8 cellular contexts compared by ENCODE assay signal in genomic region chr19:49929611-49930482, GRCh38. TPM values are rescaled to one million over a fixed set of nuclear protein-coding genes. Genes with fewer than 3 reads are reported as not detected.
A peak's percentile ranks its signal among the peaks of the same experiment; 100 is the strongest.
DNase-seq lines count a peak whose midpoint lies in the region; ATAC-seq, FAIRE-seq and TF ChIP-seq lines count a peak whose summit lies in the region.

No MANE protein-coding gene starts in this region.

- H3K27me3 ChIP-seq in BLaER1 (no peaks in the 10 kb centered on the region), HepG2 (ENCODE audit: control insufficient read depth in 1 of 2, insufficient read depth in 2 of 2, low read length in 2 of 2) (no peaks in the 10 kb centered on the region; a peak in 1 of 5 replicates)

- peaks cover 44% of the 10 kb centered on the region for H3K36me3 Mint-ChIP-seq in activated CD4-positive, alpha-beta T cell treated with anti-CD3 and anti-CD28 coated beads, Interleukin-2, amount 10 ng/mL, durations not matched to agents 7 days and 5 days (ENCODE audit: low read depth)
- H3K36me3 Mint-ChIP-seq in dendritic cell treated with granulocyte-macrophage colony-stimulating factor and Interleukin-4, amounts not matched to agents 40 ng/mL and 50 ng/mL, for 4 days (ENCODE audit: low read depth), result peaks cover 93% of the 10 kb centered on the region

- peak; percentile 24; the same call in 1 of the 2 replicates for TF ChIP-seq RAD21 in HepG2 (CRISPR knock-in tag; IDR thresholded peaks at IDR 0.05)

- DNase-seq in NCI-H526 treated with DMSO at 0.1 percent for 48 hours (lab: John Stamatoyannopoulos, UW) (peak; percentile 94), HepG2 (ENCODE audit: low spot score) (peak; percentile 88)
- peak; percentile 96 for DNase-seq in activated CD4-positive, alpha-beta T cell treated with anti-CD3 and anti-CD28 coated beads, Interleukin-2, amount 10 ng/mL, durations not matched to agents 7 days and 5 days
- peak; percentile 90 to 93 for DNase-seq in stimulated activated CD4-positive, alpha-beta T cell treated with anti-CD3 and anti-CD28 coated beads, Interleukin-2, amount 100 ng/mL, for 48 hours

- H3K9me3 Mint-ChIP-seq in activated CD4-positive, alpha-beta T cell treated with anti-CD3 and anti-CD28 coated beads, Interleukin-2, amount 10 ng/mL, durations not matched to agents 7 days and 5 days, result no peaks in the 10 kb centered on the region
- no peaks in the 10 kb centered on the region for H3K9me3 Mint-ChIP-seq in dendritic cell treated with granulocyte-macrophage colony-stimulating factor and Interleukin-4, amounts not matched to agents 40 ng/mL and 50 ng/mL, for 4 days

- no peak for TF ChIP-seq EP300 in HepG2 (IDR thresholded peaks at IDR 0.05; ENCODE audit: low read depth in 2 of 2, low read length in 2 of 2)
- TF ChIP-seq EP300 in HepG2 (CRISPR knock-in tag; IDR thresholded peaks at IDR 0.05; ENCODE audit: borderline replicate concordance), result peak; percentile 11; the same call in 1 of the 2 replicates

- H3K4me1 ChIP-seq in BLaER1 (peaks cover 65% of the 10 kb centered on the region), HepG2 (ENCODE audit: insufficient read depth, low read length) (peaks cover 27% of the 10 kb centered on the region)

- H3K4me3 ChIP-seq in BLaER1, result peak overlapping the region; percentile 83
- H3K4me3 ChIP-seq in HepG2 (replicated peaks in 1 of 3; ENCODE audit: insufficient read depth in 1 of 3, low read depth in 2 of 3, low read length in 3 of 3), result peak overlapping the region; percentile 71 to 95 (median 89)

- peak; percentile 82 for FAIRE-seq in HepG2 (lab: Jason Lieb, UNC)

- no peaks in the 10 kb centered on the region for H3K9me3 ChIP-seq in BLaER1
- no peaks in the 10 kb centered on the region for H3K9me3 ChIP-seq in HepG2 (ENCODE audit: low read length)

- peak; percentile 62 for ATAC-seq in GM19328 (IDR thresholded peaks at IDR 0.05; ENCODE audit: unreplicated experiment)
- ATAC-seq in HG03469 (IDR thresholded peaks at IDR 0.05; ENCODE audit: unreplicated experiment), result peak; percentile 61
- ATAC-seq in HepG2, result peak; percentile 84

- H3K4me3 Mint-ChIP-seq in activated CD4-positive, alpha-beta T cell treated with anti-CD3 and anti-CD28 coated beads, Interleukin-2, amount 10 ng/mL, durations not matched to agents 7 days and 5 days, result peak overlapping the region; percentile 93
- H3K4me3 Mint-ChIP-seq in dendritic cell treated with granulocyte-macrophage colony-stimulating factor and Interleukin-4, amounts not matched to agents 40 ng/mL and 50 ng/mL, for 4 days, result peak overlapping the region; percentile 85

- intact Hi-C loops in dendritic cell treated with granulocyte-macrophage colony-stimulating factor and Interleukin-4, amounts not matched to agents 40 ng/mL and 50 ng/mL, for 4 days (cut with micrococcal nuclease), result loop anchor here (5.0 kb wide), 1 partner anchor 38 kb away; no protein-coding TSS in a partner anchor
- intact Hi-C loops in HepG2 (cut with micrococcal nuclease; ENCODE audit: unreplicated experiment), result no loop called here

- WGBS in HepG2 (ENCODE audit: low lambda C conversion rate), result 30% methylated on average over 18 of the region's 43 CpGs

- H3K27me3 Mint-ChIP-seq in activated CD4-positive, alpha-beta T cell treated with anti-CD3 and anti-CD28 coated beads, Interleukin-2, amount 10 ng/mL, durations not matched to agents 7 days and 5 days, result no peaks in the 10 kb centered on the region
- H3K27me3 Mint-ChIP-seq in dendritic cell treated with granulocyte-macrophage colony-stimulating factor and Interleukin-4, amounts not matched to agents 40 ng/mL and 50 ng/mL, for 4 days, result peaks cover 10% of the 10 kb centered on the region

- peaks cover 62% of the 10 kb centered on the region for H3K36me3 ChIP-seq in BLaER1
- H3K36me3 ChIP-seq in HepG2 (replicated peaks in 1 of 2; ENCODE audit: control insufficient read depth in 1 of 2, insufficient read depth in 2 of 2, low read length in 2 of 2), result peaks cover 9 to 19% of the 10 kb centered on the region in 2 experiments; a peak in 4 of 5 replicates

- peaks cover 34% of the 10 kb centered on the region for H3K79me2 ChIP-seq in HepG2 (ENCODE audit: insufficient read depth, low read length)

- no peak overlapping the region for H2AFZ ChIP-seq in HepG2 (ENCODE audit: low read length)

- in situ Hi-C loops in HepG2 (cut with HindIII; ENCODE audit: extremely low pct_ligation_motif_present, low pct_unique_long_range_greater_than_20kb), result no loop called here

- POLR2A ChIA-PET in activated CD4-positive, alpha-beta T cell treated with anti-CD3 and anti-CD28 coated beads, Interleukin-2, amount 10 ng/mL, durations not matched to agents 7 days and 5 days (lab: Charles Lee), result interaction anchor here (0.6 to 2.0 kb wide), 3 partner anchors 32 to 974 kb away, joined by 3 to 4 read pairs (median 3); partner anchors contain the start of gene PTOV1
- POLR2A ChIA-PET in HepG2 (lab: Yijun Ruan, JAX), result interaction anchor here (0.7 to 3.5 kb wide), 17 partner anchors 9 to 253 kb away, joined by 3 to 22 read pairs (median 5); partner anchors contain the start of genes AKT1S1, AP2A1, PRMT1 and PTOV1

- BruUV-seq in HepG2 (replicated peaks; lab: Mats Ljungman, UMichigan), result TSS peak; percentile 64

- no peak for TF ChIP-seq CTCF in HepG2 (CRISPR knock-in tag; IDR thresholded peaks at IDR 0.05)

- H4K20me1 ChIP-seq in BLaER1 (peaks cover 71% of the 10 kb centered on the region), HepG2 (ENCODE audit: insufficient read depth, low read length) (no peaks in the 10 kb centered on the region)

- H3K9ac ChIP-seq in BLaER1, result peak overlapping the region; percentile 98
- H3K9ac ChIP-seq in HepG2 (ENCODE audit: insufficient read depth, low read depth, low read length), result peak overlapping the region; percentile 95

- CTCF ChIA-PET in activated CD4-positive, alpha-beta T cell treated with anti-CD3 and anti-CD28 coated beads, Interleukin-2, amount 10 ng/mL, durations not matched to agents 7 days and 5 days (lab: Charles Lee), result interaction anchor here (1.0 to 2.6 kb wide), 5 partner anchors 8 to 58 kb away, joined by 3 to 8 read pairs (median 6); no protein-coding TSS in a partner anchor
- CTCF ChIA-PET in HepG2 (lab: Yijun Ruan, JAX; ENCODE audit: low intra/inter-chr PET ratio, low total read pairs), result no interaction called here

- H3K4me2 ChIP-seq in BLaER1 (peak overlapping the region; percentile 98), HepG2 (ENCODE audit: low read depth, low read length) (peak overlapping the region; percentile 94)

- TF ChIP-seq POLR2A in HepG2 (IDR thresholded peaks at IDR 0.05; ENCODE audit: insufficient read depth in 1 of 2, low read depth in 2 of 2, low read length in 2 of 2), result peak; percentile 96 to 99

- peak overlapping the region; percentile 99 for H3K27ac Mint-ChIP-seq in activated CD4-positive, alpha-beta T cell treated with anti-CD3 and anti-CD28 coated beads, Interleukin-2, amount 10 ng/mL, durations not matched to agents 7 days and 5 days
- peak overlapping the region; percentile 92 for H3K27ac Mint-ChIP-seq in dendritic cell treated with granulocyte-macrophage colony-stimulating factor and Interleukin-4, amounts not matched to agents 40 ng/mL and 50 ng/mL, for 4 days

- peaks cover 59% of the 10 kb centered on the region for H3K4me1 Mint-ChIP-seq in activated CD4-positive, alpha-beta T cell treated with anti-CD3 and anti-CD28 coated beads, Interleukin-2, amount 10 ng/mL, durations not matched to agents 7 days and 5 days
- H3K4me1 Mint-ChIP-seq in dendritic cell treated with granulocyte-macrophage colony-stimulating factor and Interleukin-4, amounts not matched to agents 40 ng/mL and 50 ng/mL, for 4 days (ENCODE audit: low read depth), result peaks cover 72% of the 10 kb centered on the region

- H3K27ac ChIP-seq in BLaER1 (peak overlapping the region; percentile 99), HepG2 (ENCODE audit: extremely low read length, insufficient read depth, low read length) (peak overlapping the region; percentile 94)

RNA-seq across cellular contexts. Expression of gene NUP62, which starts 0.5 kb away (rescaled TPM):
- 100 to 1,000 TPM; 111 to 127 TPM for total RNA-seq in activated CD4-positive, alpha-beta T cell treated with anti-CD3 and anti-CD28 coated beads, Interleukin-2, amount 10 ng/mL, durations not matched to agents 7 days and 5 days
- total RNA-seq in HepG2 (2016; rRNA removed; fragmentation: Illumina TruSeq; extraction: Trizol), result 41.5 and 42.1 TPM in 2 replicates
- total RNA-seq in HepG2 (2016; cell fraction: cytosol; rRNA removed; fragmentation: Illumina TruSeq; extraction: Trizol; ENCODE audit: low read depth), result 8.4 TPM in 2 replicates
- total RNA-seq in HepG2 (2016; cell fraction: insoluble cytoplasmic fraction; rRNA removed; fragmentation: Illumina TruSeq; extraction: Trizol), result 36.6 and 41.1 TPM in 2 replicates
- 28.0 TPM in 2 replicates for total RNA-seq in HepG2 (2016; cell fraction: membrane; rRNA removed; fragmentation: Illumina TruSeq; extraction: Trizol)
- 19.5 and 21.5 TPM in 2 replicates for total RNA-seq in HepG2 (2016; cell fraction: nucleus; rRNA removed; fragmentation: Illumina TruSeq; extraction: Trizol)
- polyA plus RNA-seq in HepG2 (2011; rRNA removed), result 15.4 and 16.5 TPM in 2 replicates
- 9.8 and 11.5 TPM in 2 replicates for polyA plus RNA-seq in HepG2 (2011; cell fraction: cytosol; rRNA removed)
- polyA plus RNA-seq in HepG2 (2011; cell fraction: nucleus; rRNA removed), result 18.0 and 18.7 TPM in 2 replicates
- 24.2 and 25.4 TPM in 2 replicates for polyA plus RNA-seq in HepG2 (2012)
- 4.2 and 4.3 TPM in 2 replicates for polyA plus RNA-seq in HepG2 (2016; cell fraction: cytosol; fragmentation: Illumina TruSeq; extraction: Trizol; ENCODE audit: low read depth)
- 40.3 and 48.5 TPM in 2 replicates for polyA plus RNA-seq in HepG2 (2016; cell fraction: insoluble cytoplasmic fraction; fragmentation: Illumina TruSeq; extraction: Trizol; ENCODE audit: low read depth)
- 12.2 and 12.4 TPM in 2 replicates for polyA plus RNA-seq in HepG2 (2016; cell fraction: membrane; fragmentation: Illumina TruSeq; extraction: Trizol; ENCODE audit: low read depth)
- polyA plus RNA-seq in HepG2 (2016; cell fraction: nucleus; fragmentation: Illumina TruSeq; extraction: Trizol; ENCODE audit: insufficient read depth, low read depth), result 48.6 and 52.6 TPM in 2 replicates
- 14.5 and 30.4 TPM in 2 replicates for polyA minus RNA-seq in HepG2 (2011; rRNA and poly(A)+ RNA removed; ENCODE audit: low replicate concordance)
- 9.9 and 10.3 TPM in 2 replicates for polyA minus RNA-seq in HepG2 (2011; cell fraction: cytosol; rRNA and poly(A)+ RNA removed)
- 7.8 and 8.9 TPM in 2 replicates for polyA minus RNA-seq in HepG2 (2011; cell fraction: nucleus; rRNA and poly(A)+ RNA removed)

RNA-seq across cellular contexts. Expression of gene ATF5, which starts 0.8 kb away (rescaled TPM):
- total RNA-seq in activated CD4-positive, alpha-beta T cell treated with anti-CD3 and anti-CD28 coated beads, Interleukin-2, amount 10 ng/mL, durations not matched to agents 7 days and 5 days, result 10 to 100 TPM; 10.5 to 12.1 TPM
- 9.7 and 10.3 TPM in 2 replicates for total RNA-seq in HepG2 (2016; rRNA removed; fragmentation: Illumina TruSeq; extraction: Trizol)
- 6.1 and 6.2 TPM in 2 replicates for total RNA-seq in HepG2 (2016; cell fraction: cytosol; rRNA removed; fragmentation: Illumina TruSeq; extraction: Trizol; ENCODE audit: low read depth)
- total RNA-seq in HepG2 (2016; cell fraction: insoluble cytoplasmic fraction; rRNA removed; fragmentation: Illumina TruSeq; extraction: Trizol), result 7.9 and 10.5 TPM in 2 replicates
- total RNA-seq in HepG2 (2016; cell fraction: membrane; rRNA removed; fragmentation: Illumina TruSeq; extraction: Trizol), result 12.6 and 12.7 TPM in 2 replicates
- 4.6 and 7.3 TPM in 2 replicates for total RNA-seq in HepG2 (2016; cell fraction: nucleus; rRNA removed; fragmentation: Illumina TruSeq; extraction: Trizol)
- 4.9 and 5.2 TPM in 2 replicates for polyA plus RNA-seq in HepG2 (2011; rRNA removed)
- polyA plus RNA-seq in HepG2 (2011; cell fraction: cytosol; rRNA removed), result 2.7 and 3.7 TPM in 2 replicates
- polyA plus RNA-seq in HepG2 (2011; cell fraction: nucleus; rRNA removed), result 10.1 and 14.5 TPM in 2 replicates
- polyA plus RNA-seq in HepG2 (2012), result 9.9 and 10.1 TPM in 2 replicates
- polyA plus RNA-seq in HepG2 (2016; cell fraction: cytosol; fragmentation: Illumina TruSeq; extraction: Trizol; ENCODE audit: low read depth), result 16.0 and 17.0 TPM in 2 replicates
- polyA plus RNA-seq in HepG2 (2016; cell fraction: insoluble cytoplasmic fraction; fragmentation: Illumina TruSeq; extraction: Trizol; ENCODE audit: low read depth), result 24.8 and 28.5 TPM in 2 replicates
- 25.8 and 30.2 TPM in 2 replicates for polyA plus RNA-seq in HepG2 (2016; cell fraction: membrane; fragmentation: Illumina TruSeq; extraction: Trizol; ENCODE audit: low read depth)
- 25.5 and 26.1 TPM in 2 replicates for polyA plus RNA-seq in HepG2 (2016; cell fraction: nucleus; fragmentation: Illumina TruSeq; extraction: Trizol; ENCODE audit: insufficient read depth, low read depth)
- 3.5 and 5.9 TPM in 2 replicates for polyA minus RNA-seq in HepG2 (2011; rRNA and poly(A)+ RNA removed; ENCODE audit: low replicate concordance)
- polyA minus RNA-seq in HepG2 (2011; cell fraction: cytosol; rRNA and poly(A)+ RNA removed), result 2.2 and 2.5 TPM in 2 replicates
- polyA minus RNA-seq in HepG2 (2011; cell fraction: nucleus; rRNA and poly(A)+ RNA removed), result 3.1 and 3.4 TPM in 2 replicates

RNA-seq across cellular contexts. Expression of gene SIGLEC11, which starts 31.1 kb away (rescaled TPM):
- total RNA-seq in activated CD4-positive, alpha-beta T cell treated with anti-CD3 and anti-CD28 coated beads, Interleukin-2, amount 10 ng/mL, durations not matched to agents 7 days and 5 days, result not detected
- total RNA-seq in HepG2 (2016; rRNA removed; fragmentation: Illumina TruSeq; extraction: Trizol), result not detected in 2 replicates
- not detected in 2 replicates for total RNA-seq in HepG2 (2016; cell fraction: cytosol; rRNA removed; fragmentation: Illumina TruSeq; extraction: Trizol; ENCODE audit: low read depth)
- not detected in 2 replicates for total RNA-seq in HepG2 (2016; cell fraction: insoluble cytoplasmic fraction; rRNA removed; fragmentation: Illumina TruSeq; extraction: Trizol)
- total RNA-seq in HepG2 (2016; cell fraction: membrane; rRNA removed; fragmentation: Illumina TruSeq; extraction: Trizol), result not detected in 2 replicates
- not detected in 2 replicates for total RNA-seq in HepG2 (2016; cell fraction: nucleus; rRNA removed; fragmentation: Illumina TruSeq; extraction: Trizol)
- polyA plus RNA-seq in HepG2 (2011; rRNA removed), result not detected in 2 replicates
- polyA plus RNA-seq in HepG2 (2011; cell fraction: cytosol; rRNA removed), result not detected in 2 replicates
- not detected in 2 replicates for polyA plus RNA-seq in HepG2 (2011; cell fraction: nucleus; rRNA removed)
- polyA plus RNA-seq in HepG2 (2012), result not detected in 2 replicates
- not detected in 2 replicates for polyA plus RNA-seq in HepG2 (2016; cell fraction: cytosol; fragmentation: Illumina TruSeq; extraction: Trizol; ENCODE audit: low read depth)
- polyA plus RNA-seq in HepG2 (2016; cell fraction: insoluble cytoplasmic fraction; fragmentation: Illumina TruSeq; extraction: Trizol; ENCODE audit: low read depth), result not detected in 2 replicates
- not detected in 2 replicates for polyA plus RNA-seq in HepG2 (2016; cell fraction: membrane; fragmentation: Illumina TruSeq; extraction: Trizol; ENCODE audit: low read depth)
- not detected in 2 replicates for polyA plus RNA-seq in HepG2 (2016; cell fraction: nucleus; fragmentation: Illumina TruSeq; extraction: Trizol; ENCODE audit: insufficient read depth, low read depth)
- not detected in 2 replicates for polyA minus RNA-seq in HepG2 (2011; rRNA and poly(A)+ RNA removed; ENCODE audit: low replicate concordance)
- not detected in 2 replicates for polyA minus RNA-seq in HepG2 (2011; cell fraction: cytosol; rRNA and poly(A)+ RNA removed)
- not detected in 2 replicates for polyA minus RNA-seq in HepG2 (2011; cell fraction: nucleus; rRNA and poly(A)+ RNA removed)

RNA-seq across cellular contexts. Expression of gene IL4I1, which starts 33.2 kb away (rescaled TPM):
- total RNA-seq in activated CD4-positive, alpha-beta T cell treated with anti-CD3 and anti-CD28 coated beads, Interleukin-2, amount 10 ng/mL, durations not matched to agents 7 days and 5 days, result 1 to 10 TPM; 3.7 to 4.2 TPM
- not detected in 2 replicates for total RNA-seq in HepG2 (2016; rRNA removed; fragmentation: Illumina TruSeq; extraction: Trizol)
- not detected in 2 replicates for total RNA-seq in HepG2 (2016; cell fraction: cytosol; rRNA removed; fragmentation: Illumina TruSeq; extraction: Trizol; ENCODE audit: low read depth)
- 0.18 and 0.30 TPM in 2 replicates for total RNA-seq in HepG2 (2016; cell fraction: insoluble cytoplasmic fraction; rRNA removed; fragmentation: Illumina TruSeq; extraction: Trizol)
- not detected in 2 replicates for total RNA-seq in HepG2 (2016; cell fraction: membrane; rRNA removed; fragmentation: Illumina TruSeq; extraction: Trizol)
- not detected in 2 replicates for total RNA-seq in HepG2 (2016; cell fraction: nucleus; rRNA removed; fragmentation: Illumina TruSeq; extraction: Trizol)
- polyA plus RNA-seq in HepG2 (2011; rRNA removed), result not detected in 2 replicates
- polyA plus RNA-seq in HepG2 (2011; cell fraction: cytosol; rRNA removed), result 0.08 TPM in 1 of 2 replicates, not detected in the other
- 0.16 and 0.28 TPM in 2 replicates for polyA plus RNA-seq in HepG2 (2011; cell fraction: nucleus; rRNA removed)
- 0.50 TPM in 1 of 2 replicates, not detected in the other for polyA plus RNA-seq in HepG2 (2012)
- 0.29 TPM in 1 of 2 replicates, not detected in the other for polyA plus RNA-seq in HepG2 (2016; cell fraction: cytosol; fragmentation: Illumina TruSeq; extraction: Trizol; ENCODE audit: low read depth)
- polyA plus RNA-seq in HepG2 (2016; cell fraction: insoluble cytoplasmic fraction; fragmentation: Illumina TruSeq; extraction: Trizol; ENCODE audit: low read depth), result not detected in 2 replicates
- polyA plus RNA-seq in HepG2 (2016; cell fraction: membrane; fragmentation: Illumina TruSeq; extraction: Trizol; ENCODE audit: low read depth), result not detected in 2 replicates
- not detected in 2 replicates for polyA plus RNA-seq in HepG2 (2016; cell fraction: nucleus; fragmentation: Illumina TruSeq; extraction: Trizol; ENCODE audit: insufficient read depth, low read depth)
- 0.09 TPM in 1 of 2 replicates, not detected in the other for polyA minus RNA-seq in HepG2 (2011; rRNA and poly(A)+ RNA removed; ENCODE audit: low replicate concordance)
- not detected in 2 replicates for polyA minus RNA-seq in HepG2 (2011; cell fraction: cytosol; rRNA and poly(A)+ RNA removed)
- not detected in 2 replicates for polyA minus RNA-seq in HepG2 (2011; cell fraction: nucleus; rRNA and poly(A)+ RNA removed)

RNA-seq across cellular contexts. Expression of gene TBC1D17, which starts 52.3 kb away (rescaled TPM):
- total RNA-seq in activated CD4-positive, alpha-beta T cell treated with anti-CD3 and anti-CD28 coated beads, Interleukin-2, amount 10 ng/mL, durations not matched to agents 7 days and 5 days, result 10 to 100 TPM; 33.2 to 33.8 TPM
- total RNA-seq in HepG2 (2016; rRNA removed; fragmentation: Illumina TruSeq; extraction: Trizol), result 3.6 and 9.7 TPM in 2 replicates
- 3.6 and 4.6 TPM in 2 replicates for total RNA-seq in HepG2 (2016; cell fraction: cytosol; rRNA removed; fragmentation: Illumina TruSeq; extraction: Trizol; ENCODE audit: low read depth)
- 4.5 and 10.0 TPM in 2 replicates for total RNA-seq in HepG2 (2016; cell fraction: insoluble cytoplasmic fraction; rRNA removed; fragmentation: Illumina TruSeq; extraction: Trizol)
- 7.6 and 8.5 TPM in 2 replicates for total RNA-seq in HepG2 (2016; cell fraction: membrane; rRNA removed; fragmentation: Illumina TruSeq; extraction: Trizol)
- 8.6 and 13.7 TPM in 2 replicates for total RNA-seq in HepG2 (2016; cell fraction: nucleus; rRNA removed; fragmentation: Illumina TruSeq; extraction: Trizol)
- polyA plus RNA-seq in HepG2 (2011; rRNA removed), result 16.9 and 21.6 TPM in 2 replicates
- polyA plus RNA-seq in HepG2 (2011; cell fraction: cytosol; rRNA removed), result 7.9 and 12.0 TPM in 2 replicates
- 83.8 and 108 TPM in 2 replicates for polyA plus RNA-seq in HepG2 (2011; cell fraction: nucleus; rRNA removed)
- 19.0 and 23.3 TPM in 2 replicates for polyA plus RNA-seq in HepG2 (2012)
- polyA plus RNA-seq in HepG2 (2016; cell fraction: cytosol; fragmentation: Illumina TruSeq; extraction: Trizol; ENCODE audit: low read depth), result 4.7 and 5.1 TPM in 2 replicates
- polyA plus RNA-seq in HepG2 (2016; cell fraction: insoluble cytoplasmic fraction; fragmentation: Illumina TruSeq; extraction: Trizol; ENCODE audit: low read depth), result 10.7 and 15.1 TPM in 2 replicates
- polyA plus RNA-seq in HepG2 (2016; cell fraction: membrane; fragmentation: Illumina TruSeq; extraction: Trizol; ENCODE audit: low read depth), result 9.3 and 10.8 TPM in 2 replicates
- 45.7 and 46.6 TPM in 2 replicates for polyA plus RNA-seq in HepG2 (2016; cell fraction: nucleus; fragmentation: Illumina TruSeq; extraction: Trizol; ENCODE audit: insufficient read depth, low read depth)
- polyA minus RNA-seq in HepG2 (2011; rRNA and poly(A)+ RNA removed; ENCODE audit: low replicate concordance), result 14.8 and 17.4 TPM in 2 replicates
- polyA minus RNA-seq in HepG2 (2011; cell fraction: cytosol; rRNA and poly(A)+ RNA removed), result 9.8 and 11.2 TPM in 2 replicates
- polyA minus RNA-seq in HepG2 (2011; cell fraction: nucleus; rRNA and poly(A)+ RNA removed), result 16.0 and 24.2 TPM in 2 replicates

Comparison
In these comparisons a context has a peak if more than half of its experiments do, and no peak if none do; other contexts are left out.
1. Peak in every context shown above with its lines: DNase-seq, ATAC-seq, H3K4me3 ChIP-seq and H3K27ac ChIP-seq.